10 cellular contexts compared by ENCODE assay signal in the genomic region with DNA sequence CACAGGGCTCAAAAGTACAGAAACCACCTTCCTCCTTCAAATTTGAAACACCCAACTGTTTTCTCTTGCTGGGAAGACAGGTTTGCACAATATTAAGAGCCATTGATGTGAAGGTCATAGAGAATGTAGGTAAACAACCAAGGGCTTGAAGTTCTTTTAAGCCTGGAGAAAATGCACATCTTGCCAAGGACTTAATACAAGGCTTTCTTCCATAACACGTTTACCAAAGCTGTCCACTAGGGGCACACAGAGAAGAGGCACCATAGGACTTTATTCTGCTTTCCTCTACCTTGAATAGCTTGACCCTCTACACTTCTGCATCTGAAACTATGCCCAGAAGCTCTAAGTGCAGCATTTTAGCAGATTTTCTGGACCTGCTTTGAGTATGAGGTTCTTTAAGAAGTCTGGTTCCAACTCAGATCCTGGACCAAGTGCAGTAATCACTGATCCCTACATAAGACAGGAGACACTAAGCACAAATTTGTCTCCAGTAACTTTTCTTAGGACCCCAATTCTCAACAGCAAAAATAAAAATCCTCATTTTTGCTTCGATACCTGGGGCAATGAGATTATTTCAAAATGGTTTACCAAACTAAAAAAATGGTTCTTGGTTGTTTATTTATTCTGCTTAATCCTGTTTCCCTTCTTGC.
DNase-seq lines count a peak whose midpoint lies in the region; ATAC-seq and TF ChIP-seq lines count a peak whose summit lies in the region.
"Had no signal": no experiment of that assay in that cellular context is flagged by ENCODE, and none has a peak within 500 bp of the region (broad histone marks: within the 10 kb centered on the region; RNA-seq: fewer than 3 reads in every experiment).

No MANE protein-coding gene starts in this region.

- peak; percentile 82 for TF ChIP-seq CTCF in osteoblast (IDR thresholded peaks at IDR 0.05; ENCODE audit: extremely low read depth, low read depth, low read length)

- peaks cover 94% of the 10 kb centered on the region for H3K36me3 ChIP-seq in osteoblast (ENCODE audit: insufficient read depth, low read length)
- H3K36me3 ChIP-seq: BLaER1 had no signal

- H3K9me3 ChIP-seq in osteoblast (ENCODE audit: low read depth, low read length) = no peaks in the 10 kb centered on the region
- H3K9me3 ChIP-seq: BLaER1 had no signal

- H2AFZ ChIP-seq in osteoblast (ENCODE audit: low read length) = no peak overlapping the region

- H3K79me2 ChIP-seq in osteoblast (ENCODE audit: insufficient read depth, low read length) = no peaks in the 10 kb centered on the region

- H4K20me1 ChIP-seq in osteoblast (ENCODE audit: insufficient read depth, low read length) = no peaks in the 10 kb centered on the region
- H4K20me1 ChIP-seq: BLaER1 had no signal

- no peak overlapping the region for H3K27ac ChIP-seq in osteoblast (ENCODE audit: low read depth, low read length)
- H3K27ac ChIP-seq: BLaER1 had no signal

- DNase-seq in NCI-H1092 treated with DMSO at 0.1 percent for 48 hours (lab: John Stamatoyannopoulos, UW) (peak; percentile 2), NCI-H1092 (lab: John Stamatoyannopoulos, UW) (no peak), HK-2 (ENCODE audit: unreplicated experiment) (peak; percentile 3), SK-N-DZ (ENCODE audit: low spot score) (peak; percentile 49), fibroblast of peridontal ligament (ENCODE audit: extremely low read depth) (peak; percentile 70), osteoblast (ENCODE audit: insufficient read length, low spot score, missing footprints) (no peak)
- no peak for DNase-seq in activated CD4-positive, CD25-positive, alpha-beta regulatory T cell treated with anti-CD3 and anti-CD28 coated beads, Interleukin-2, amount 50 U/mL, for 72 hours
- DNase-seq: activated naive CD8-positive, alpha-beta T cell treated with anti-CD3 and anti-CD28 coated beads, Interleukin-2, amount 10 ng/mL, durations not matched to agents 7 days and 5 days had no signal

- H3K4me3 ChIP-seq in osteoblast (ENCODE audit: insufficient read depth, low read length) = no peak overlapping the region
- H3K4me3 ChIP-seq: BLaER1 had no signal

- peaks cover 4% of the 10 kb centered on the region for H3K4me1 ChIP-seq in osteoblast (ENCODE audit: insufficient read depth, low read length)
- H3K4me1 ChIP-seq: BLaER1 had no signal

- no peak overlapping the region for H3K4me2 ChIP-seq in osteoblast (ENCODE audit: insufficient read depth, low read length)
- H3K4me2 ChIP-seq: BLaER1 had no signal

- peak; percentile 85 for ATAC-seq in GM19397 (IDR thresholded peaks at IDR 0.05; ENCODE audit: unreplicated experiment)

- no peaks in the 10 kb centered on the region for H3K27me3 ChIP-seq in osteoblast (ENCODE audit: insufficient read depth, low read length)
- H3K27me3 ChIP-seq: BLaER1 had no signal

Comparison
In these comparisons a context has a peak if more than half of its experiments do, and no peak if none do; other contexts are left out.
1. DNase-seq: peak in NCI-H1092 treated with DMSO at 0.1 percent for 48 hours (single experiment), HK-2 (single experiment), SK-N-DZ (single experiment) and fibroblast of peridontal ligament (single experiment); none in NCI-H1092 (single experiment), osteoblast (single experiment) and activated CD4-positive, CD25-positive, alpha-beta regulatory T cell treated with anti-CD3 and anti-CD28 coated beads, Interleukin-2, amount 50 U/mL, for 72 hours (single experiment).